1 cellular context compared by ENCODE assay signal in the genomic region with DNA sequence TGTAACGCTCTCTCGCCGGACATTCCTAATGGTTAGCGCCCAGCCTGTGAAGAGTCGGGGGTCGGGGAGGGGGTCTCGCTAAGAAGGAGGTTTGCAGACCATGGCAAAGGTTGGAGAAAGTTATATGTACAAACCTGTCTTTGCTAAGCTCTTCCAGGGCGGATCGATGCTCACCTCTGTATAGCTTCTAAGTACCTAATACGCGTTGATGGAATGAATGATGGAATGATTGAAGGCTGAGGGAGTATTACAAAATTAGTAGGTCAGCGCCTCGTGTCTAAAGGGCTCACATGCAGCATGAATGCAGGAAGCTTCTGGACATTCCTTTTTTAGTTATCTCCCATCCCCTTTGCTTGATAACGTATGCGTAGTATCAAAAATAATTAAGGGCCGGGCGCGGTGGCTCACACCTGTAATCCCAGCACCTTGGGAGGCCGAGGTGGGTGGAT.
TF ChIP-seq lines count a peak whose summit lies in the region.

No MANE protein-coding gene starts in this region.

TF ChIP-seq in GM23338, 12 proteins besides CTCF, POLR2A, EP300 and RAD21 (continued from another document):
- TF ChIP-seq, protein P1, sequence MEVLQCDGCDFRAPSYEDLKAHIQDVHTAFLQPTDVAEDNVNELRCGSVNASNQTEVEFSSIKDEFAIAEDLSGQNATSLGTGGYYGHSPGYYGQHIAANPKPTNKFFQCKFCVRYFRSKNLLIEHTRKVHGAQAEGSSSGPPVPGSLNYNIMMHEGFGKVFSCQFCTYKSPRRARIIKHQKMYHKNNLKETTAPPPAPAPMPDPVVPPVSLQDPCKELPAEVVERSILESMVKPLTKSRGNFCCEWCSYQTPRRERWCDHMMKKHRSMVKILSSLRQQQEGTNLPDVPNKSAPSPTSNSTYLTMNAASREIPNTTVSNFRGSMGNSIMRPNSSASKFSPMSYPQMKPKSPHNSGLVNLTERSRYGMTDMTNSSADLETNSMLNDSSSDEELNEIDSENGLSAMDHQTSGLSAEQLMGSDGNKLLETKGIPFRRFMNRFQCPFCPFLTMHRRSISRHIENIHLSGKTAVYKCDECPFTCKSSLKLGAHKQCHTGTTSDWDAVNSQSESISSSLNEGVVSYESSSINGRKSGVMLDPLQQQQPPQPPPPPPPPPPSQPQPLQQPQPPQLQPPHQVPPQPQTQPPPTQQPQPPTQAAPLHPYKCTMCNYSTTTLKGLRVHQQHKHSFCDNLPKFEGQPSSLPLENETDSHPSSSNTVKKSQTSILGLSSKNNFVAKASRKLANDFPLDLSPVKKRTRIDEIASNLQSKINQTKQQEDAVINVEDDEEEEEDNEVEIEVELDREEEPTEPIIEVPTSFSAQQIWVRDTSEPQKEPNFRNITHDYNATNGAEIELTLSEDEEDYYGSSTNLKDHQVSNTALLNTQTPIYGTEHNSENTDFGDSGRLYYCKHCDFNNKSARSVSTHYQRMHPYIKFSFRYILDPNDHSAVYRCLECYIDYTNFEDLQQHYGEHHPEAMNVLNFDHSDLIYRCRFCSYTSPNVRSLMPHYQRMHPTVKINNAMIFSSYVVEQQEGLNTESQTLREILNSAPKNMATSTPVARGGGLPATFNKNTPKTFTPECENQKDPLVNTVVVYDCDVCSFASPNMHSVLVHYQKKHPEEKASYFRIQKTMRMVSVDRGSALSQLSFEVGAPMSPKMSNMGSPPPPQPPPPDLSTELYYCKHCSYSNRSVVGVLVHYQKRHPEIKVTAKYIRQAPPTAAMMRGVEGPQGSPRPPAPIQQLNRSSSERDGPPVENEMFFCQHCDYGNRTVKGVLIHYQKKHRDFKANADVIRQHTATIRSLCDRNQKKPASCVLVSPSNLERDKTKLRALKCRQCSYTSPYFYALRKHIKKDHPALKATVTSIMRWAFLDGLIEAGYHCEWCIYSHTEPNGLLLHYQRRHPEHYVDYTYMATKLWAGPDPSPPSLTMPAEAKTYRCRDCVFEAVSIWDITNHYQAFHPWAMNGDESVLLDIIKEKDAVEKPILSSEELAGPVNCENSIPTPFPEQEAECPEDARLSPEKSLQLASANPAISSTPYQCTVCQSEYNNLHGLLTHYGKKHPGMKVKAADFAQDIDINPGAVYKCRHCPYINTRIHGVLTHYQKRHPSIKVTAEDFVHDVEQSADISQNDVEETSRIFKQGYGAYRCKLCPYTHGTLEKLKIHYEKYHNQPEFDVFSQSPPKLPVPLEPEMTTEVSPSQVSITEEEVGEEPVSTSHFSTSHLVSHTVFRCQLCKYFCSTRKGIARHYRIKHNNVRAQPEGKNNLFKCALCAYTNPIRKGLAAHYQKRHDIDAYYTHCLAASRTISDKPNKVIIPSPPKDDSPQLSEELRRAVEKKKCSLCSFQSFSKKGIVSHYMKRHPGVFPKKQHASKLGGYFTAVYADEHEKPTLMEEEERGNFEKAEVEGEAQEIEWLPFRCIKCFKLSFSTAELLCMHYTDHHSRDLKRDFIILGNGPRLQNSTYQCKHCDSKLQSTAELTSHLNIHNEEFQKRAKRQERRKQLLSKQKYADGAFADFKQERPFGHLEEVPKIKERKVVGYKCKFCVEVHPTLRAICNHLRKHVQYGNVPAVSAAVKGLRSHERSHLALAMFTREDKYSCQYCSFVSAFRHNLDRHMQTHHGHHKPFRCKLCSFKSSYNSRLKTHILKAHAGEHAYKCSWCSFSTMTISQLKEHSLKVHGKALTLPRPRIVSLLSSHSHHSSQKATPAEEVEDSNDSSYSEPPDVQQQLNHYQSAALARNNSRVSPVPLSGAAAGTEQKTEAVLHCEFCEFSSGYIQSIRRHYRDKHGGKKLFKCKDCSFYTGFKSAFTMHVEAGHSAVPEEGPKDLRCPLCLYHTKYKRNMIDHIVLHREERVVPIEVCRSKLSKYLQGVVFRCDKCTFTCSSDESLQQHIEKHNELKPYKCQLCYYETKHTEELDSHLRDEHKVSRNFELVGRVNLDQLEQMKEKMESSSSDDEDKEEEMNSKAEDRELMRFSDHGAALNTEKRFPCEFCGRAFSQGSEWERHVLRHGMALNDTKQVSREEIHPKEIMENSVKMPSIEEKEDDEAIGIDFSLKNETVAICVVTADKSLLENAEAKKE (CRISPR knock-in tag; IDR thresholded peaks at IDR 0.05): no peak
- no peak for TF ChIP-seq POLR2AphosphoS5 (IDR thresholded peaks at IDR 0.05; ENCODE audit: low read depth)
- TF ChIP-seq ZNF331 (CRISPR knock-in tag; IDR thresholded peaks at IDR 0.05; ENCODE audit: low read depth): no peak
- TF ChIP-seq ZNF114 (CRISPR knock-in tag; IDR thresholded peaks at IDR 0.05): no peak
- TF ChIP-seq JUNB (IDR thresholded peaks at IDR 0.05; ENCODE audit: unreplicated experiment): no peak
